34 cellular contexts compared by ENCODE assay signal in the genomic region with DNA sequence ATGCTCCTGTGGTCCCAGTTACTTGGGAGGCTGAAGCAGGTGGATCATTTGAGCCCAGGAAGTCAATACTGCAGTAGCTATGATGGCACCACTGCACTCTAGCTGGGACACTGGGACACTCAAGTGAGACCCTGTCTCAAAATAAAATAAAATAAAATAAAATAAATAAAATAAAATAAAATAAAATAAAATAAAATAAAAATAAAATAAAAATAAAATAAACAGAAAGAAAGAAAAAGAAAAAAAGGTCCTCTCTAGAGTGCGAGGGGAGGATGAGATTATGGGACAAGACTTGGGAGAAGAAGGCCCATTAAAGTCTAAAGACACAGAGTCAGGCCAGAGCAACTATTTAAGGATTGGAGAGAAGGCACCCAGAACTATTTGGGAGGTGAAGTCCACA.
"Had no signal": no experiment of that assay in that cellular context is flagged by ENCODE, and none has a peak within 500 bp of the region (broad histone marks: within the 10 kb centered on the region; RNA-seq: fewer than 3 reads in every experiment).

No MANE protein-coding gene starts in this region.

- H3K9me3 Mint-ChIP-seq: activated naive CD4-positive, alpha-beta T cell treated with anti-CD3 and anti-CD28 coated beads for 36 hours; activated naive CD4-positive, alpha-beta T cell treated with anti-CD3 and anti-CD28 coated beads, Interleukin-2, amount 10 ng/mL, durations not matched to agents 7 days and 5 days; activated naive CD4-positive, alpha-beta T cell treated with anti-CD3 and anti-CD28 coated beads, Interleukin-2, amount 50 U/mL, for 24 hours; activated naive CD8-positive, alpha-beta T cell treated with anti-CD3 and anti-CD28 coated beads for 36 hours; activated naive CD8-positive, alpha-beta T cell treated with anti-CD3 and anti-CD28 coated beads, Interleukin-2, amount 10 ng/mL, durations not matched to agents 7 days and 5 days; activated naive CD8-positive, alpha-beta T cell treated with anti-CD3 and anti-CD28 coated beads, Interleukin-2, amount 50 U/mL, for 24 hours; activated T-cell treated with anti-CD3 and anti-CD28 coated beads, Interleukin-2, amount 50 U/mL, for 24 hours; activated T-cell treated with anti-CD3 and anti-CD28 coated beads, Interleukin-2, amount 50 U/mL, for 4 hours; activated T-cell treated with anti-CD3 and anti-CD28 coated beads, Interleukin-2, amount 50 U/mL, for 72 hours; activated T-helper 1 cell treated with anti-CD3 and anti-CD28 coated beads, Interleukin-12 subunit alpha, Interleukin-12 subunit beta, Interleukin-2, Interleukin-4 antibody, amounts not matched to agents 30 ng/mL and 10 ng/mL and 1 ng/mL, durations not matched to agents 14 hours and 24 hours and 36 hours; activated T-helper 17 cell treated with anti-CD3 and anti-CD28 coated beads, Interleukin-2, amount 50 U/mL, for 72 hours; activated T-helper 2 cell treated with anti-CD3 and anti-CD28 coated beads, Interferon-gamma antibody, Interleukin-2, Interleukin-4, amounts not matched to agents 10 μg/mL and 5 μg/mL and 100 μg/mL, durations not matched to agents 14 hours and 24 hours and 36 hours; central memory CD8-positive, alpha-beta T cell had no signal

- H3K27ac Mint-ChIP-seq: activated naive CD4-positive, alpha-beta T cell treated with anti-CD3 and anti-CD28 coated beads for 36 hours; activated naive CD4-positive, alpha-beta T cell treated with anti-CD3 and anti-CD28 coated beads, Interleukin-2, amount 10 ng/mL, durations not matched to agents 7 days and 5 days; activated naive CD4-positive, alpha-beta T cell treated with anti-CD3 and anti-CD28 coated beads, Interleukin-2, amount 50 U/mL, for 24 hours; activated naive CD4-positive, alpha-beta T cell treated with anti-CD3 and anti-CD28 coated beads, Interleukin-2, amount 50 U/mL, for 72 hours; activated naive CD8-positive, alpha-beta T cell; activated naive CD8-positive, alpha-beta T cell treated with anti-CD3 and anti-CD28 coated beads for 36 hours; activated naive CD8-positive, alpha-beta T cell treated with anti-CD3 and anti-CD28 coated beads, Interleukin-2, amount 10 ng/mL, durations not matched to agents 7 days and 5 days; activated naive CD8-positive, alpha-beta T cell treated with anti-CD3 and anti-CD28 coated beads, Interleukin-2, amount 50 U/mL, for 24 hours; activated T-cell treated with anti-CD3 and anti-CD28 coated beads, Interleukin-2, amount 50 U/mL, for 24 hours; activated T-cell treated with anti-CD3 and anti-CD28 coated beads, Interleukin-2, amount 50 U/mL, for 72 hours; activated T-helper 1 cell treated with anti-CD3 and anti-CD28 coated beads, Interleukin-12 subunit alpha, Interleukin-12 subunit beta, Interleukin-2, Interleukin-4 antibody, amounts not matched to agents 30 ng/mL and 10 ng/mL and 1 ng/mL, durations not matched to agents 14 hours and 24 hours and 36 hours; activated T-helper 17 cell treated with anti-CD3 and anti-CD28 coated beads, Interleukin-2, amount 50 U/mL, for 72 hours; activated T-helper 2 cell treated with anti-CD3 and anti-CD28 coated beads, Interferon-gamma antibody, Interleukin-2, Interleukin-4, amounts not matched to agents 10 μg/mL and 5 μg/mL and 100 μg/mL, durations not matched to agents 14 hours and 24 hours and 36 hours; brain had no signal

- DNase-seq: activated effector memory CD4-positive, alpha-beta T cell treated with anti-CD3 and anti-CD28 coated beads, Interleukin-2, amount 50 U/mL, for 16 hours; activated effector memory CD4-positive, alpha-beta T cell treated with Interleukin-2 at 50 U/mL for 16 hours; activated gamma-delta T cell; activated gamma-delta T cell treated with Interleukin-2 at 50 U/mL for 16 hours; activated naive CD4-positive, alpha-beta T cell; activated naive CD4-positive, alpha-beta T cell treated with anti-CD3 and anti-CD28 coated beads for 36 hours; activated naive CD4-positive, alpha-beta T cell treated with anti-CD3 and anti-CD28 coated beads, Interleukin-2, amount 10 ng/mL, durations not matched to agents 7 days and 5 days; activated naive CD4-positive, alpha-beta T cell treated with anti-CD3 and anti-CD28 coated beads, Interleukin-2, amount 50 U/mL, for 16 hours; activated naive CD4-positive, alpha-beta T cell treated with Interleukin-2 at 50 U/mL for 16 hours; activated naive CD8-positive, alpha-beta T cell treated with anti-CD3 and anti-CD28 coated beads for 36 hours; activated naive CD8-positive, alpha-beta T cell treated with anti-CD3 and anti-CD28 coated beads, Interleukin-2, amount 10 ng/mL, durations not matched to agents 7 days and 5 days; activated naive CD8-positive, alpha-beta T cell treated with anti-CD3 and anti-CD28 coated beads, Interleukin-2, amount 50 U/mL, for 24 hours; activated T-cell treated with anti-CD3 and anti-CD28 coated beads, Interleukin-2, amount 50 U/mL, for 24 hours; activated T-cell treated with anti-CD3 and anti-CD28 coated beads, Interleukin-2, amount 50 U/mL, for 4 hours; activated T-cell treated with anti-CD3 and anti-CD28 coated beads, Interleukin-2, amount 50 U/mL, for 48 hours; activated T-cell treated with anti-CD3 and anti-CD28 coated beads, Interleukin-2, amount 50 U/mL, for 72 hours; adrenal gland; amniotic stem cell; amygdala; anterior cingulate cortex; aorta; body of pancreas; brain microvascular endothelial cell; caudate nucleus; central memory CD4-positive, alpha-beta T cell; cerebellar nuclear complex had no signal

- H3K4me3 Mint-ChIP-seq: activated naive CD4-positive, alpha-beta T cell treated with anti-CD3 and anti-CD28 coated beads for 36 hours; activated naive CD4-positive, alpha-beta T cell treated with anti-CD3 and anti-CD28 coated beads, Interleukin-2, amount 10 ng/mL, durations not matched to agents 7 days and 5 days; activated naive CD4-positive, alpha-beta T cell treated with anti-CD3 and anti-CD28 coated beads, Interleukin-2, amount 50 U/mL, for 24 hours; activated naive CD8-positive, alpha-beta T cell; activated naive CD8-positive, alpha-beta T cell treated with anti-CD3 and anti-CD28 coated beads for 36 hours; activated naive CD8-positive, alpha-beta T cell treated with anti-CD3 and anti-CD28 coated beads, Interleukin-2, amount 10 ng/mL, durations not matched to agents 7 days and 5 days; activated naive CD8-positive, alpha-beta T cell treated with anti-CD3 and anti-CD28 coated beads, Interleukin-2, amount 50 U/mL, for 24 hours; activated T-cell treated with anti-CD3 and anti-CD28 coated beads, Interleukin-2, amount 50 U/mL, for 24 hours; activated T-cell treated with anti-CD3 and anti-CD28 coated beads, Interleukin-2, amount 50 U/mL, for 4 hours; activated T-cell treated with anti-CD3 and anti-CD28 coated beads, Interleukin-2, amount 50 U/mL, for 72 hours; activated T-helper 1 cell treated with anti-CD3 and anti-CD28 coated beads, Interleukin-12 subunit alpha, Interleukin-12 subunit beta, Interleukin-2, Interleukin-4 antibody, amounts not matched to agents 30 ng/mL and 10 ng/mL and 1 ng/mL, durations not matched to agents 14 hours and 24 hours and 36 hours; activated T-helper 17 cell treated with anti-CD3 and anti-CD28 coated beads, Interleukin-2, amount 50 U/mL, for 72 hours; brain; central memory CD8-positive, alpha-beta T cell had no signal

- H3K36me3 Mint-ChIP-seq: activated naive CD4-positive, alpha-beta T cell treated with anti-CD3 and anti-CD28 coated beads, Interleukin-2, amount 10 ng/mL, durations not matched to agents 7 days and 5 days; activated naive CD4-positive, alpha-beta T cell treated with anti-CD3 and anti-CD28 coated beads, Interleukin-2, amount 50 U/mL, for 24 hours; activated naive CD8-positive, alpha-beta T cell; activated naive CD8-positive, alpha-beta T cell treated with anti-CD3 and anti-CD28 coated beads for 36 hours; activated naive CD8-positive, alpha-beta T cell treated with anti-CD3 and anti-CD28 coated beads, Interleukin-2, amount 10 ng/mL, durations not matched to agents 7 days and 5 days; brain had no signal

- ATAC-seq: activated naive CD4-positive, alpha-beta T cell treated with anti-CD3 and anti-CD28 coated beads, Interleukin-2, amount 50 U/mL, for 72 hours; activated naive CD8-positive, alpha-beta T cell treated with anti-CD3 and anti-CD28 coated beads, Interleukin-2, amount 50 U/mL, for 24 hours; activated T-cell treated with anti-CD3 and anti-CD28 coated beads, Interleukin-2, amount 50 U/mL, for 4 hours; activated T-cell treated with anti-CD3 and anti-CD28 coated beads, Interleukin-2, amount 50 U/mL, for 72 hours; activated T-helper 17 cell treated with anti-CD3 and anti-CD28 coated beads, Interleukin-2, amount 50 U/mL, for 72 hours; body of pancreas had no signal

- H3K4me1 Mint-ChIP-seq: activated naive CD4-positive, alpha-beta T cell treated with anti-CD3 and anti-CD28 coated beads, Interleukin-2, amount 10 ng/mL, durations not matched to agents 7 days and 5 days; activated naive CD4-positive, alpha-beta T cell treated with anti-CD3 and anti-CD28 coated beads, Interleukin-2, amount 50 U/mL, for 24 hours; activated naive CD8-positive, alpha-beta T cell treated with anti-CD3 and anti-CD28 coated beads for 36 hours; activated naive CD8-positive, alpha-beta T cell treated with anti-CD3 and anti-CD28 coated beads, Interleukin-2, amount 10 ng/mL, durations not matched to agents 7 days and 5 days; activated naive CD8-positive, alpha-beta T cell treated with anti-CD3 and anti-CD28 coated beads, Interleukin-2, amount 50 U/mL, for 24 hours; activated T-helper 17 cell treated with anti-CD3 and anti-CD28 coated beads, Interleukin-2, amount 50 U/mL, for 72 hours; central memory CD8-positive, alpha-beta T cell had no signal

- H3K27me3 Mint-ChIP-seq: activated naive CD4-positive, alpha-beta T cell treated with anti-CD3 and anti-CD28 coated beads, Interleukin-2, amount 50 U/mL, for 24 hours; activated naive CD8-positive, alpha-beta T cell had no signal
